In the genomic region with DNA sequence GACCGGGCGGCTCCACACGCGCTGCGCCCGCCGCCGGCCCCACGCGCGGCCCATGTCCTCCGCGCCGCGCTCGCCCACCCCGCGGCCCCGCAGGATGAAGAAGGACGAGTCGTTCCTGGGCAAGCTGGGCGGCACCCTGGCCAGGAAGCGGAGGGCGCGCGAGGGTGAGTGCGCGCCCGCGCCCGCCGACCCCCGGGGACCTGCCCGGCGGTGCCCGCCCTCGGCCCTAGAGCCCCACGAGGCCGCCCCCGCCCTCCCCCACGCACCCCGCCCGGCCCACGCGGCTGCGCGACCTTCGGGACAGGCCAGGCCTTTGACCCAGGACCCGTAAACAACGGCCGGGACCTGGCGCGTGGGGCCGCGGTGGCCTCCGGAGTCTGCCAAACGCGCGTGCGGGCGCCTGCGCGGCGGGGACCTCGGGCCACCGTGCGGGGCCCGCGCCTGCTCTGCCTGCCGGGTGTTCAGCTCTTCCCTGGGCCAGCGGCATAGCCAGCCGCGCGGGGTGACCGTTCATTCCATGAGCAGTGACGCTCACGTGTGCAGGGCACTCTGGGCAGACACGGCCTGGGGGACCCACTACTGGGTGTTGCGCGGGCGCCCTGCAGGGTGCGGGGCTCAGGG, we compare ENCODE assay signal across 8 cellular contexts. TPM values are rescaled to one million over a fixed set of nuclear protein-coding genes. Genes with fewer than 3 reads are reported as not detected.
DNase-seq lines count a peak whose midpoint lies in the region; ATAC-seq and TF ChIP-seq lines count a peak whose summit lies in the region.

Gene PARVB, plus strand, starts transcription at position 15 of the 621 bp plus-strand sequence. Its CDS starts 38 bp downstream, at position 53.

- H3K4me1 Mint-ChIP-seq in stimulated activated memory B cell treated with anti-CD40 and anti-IgM and Interleukin-4, amounts not matched to agents 10 μg/mL and 1 μg/mL and 100 μg/mL, for 72 hours = peaks cover 83% of the 10 kb centered on the region

- no peaks in the 10 kb centered on the region for H3K9me3 Mint-ChIP-seq in stimulated activated memory B cell treated with anti-CD40 and anti-IgM and Interleukin-4, amounts not matched to agents 10 μg/mL and 1 μg/mL and 100 μg/mL, for 72 hours

- H3K36me3 ChIP-seq in SJSA1 (peaks cover 7% of the 10 kb centered on the region), right lobe of liver (no peaks in the 10 kb centered on the region)

- H3K27me3 ChIP-seq in SJSA1 (replicated peaks) = no peaks in the 10 kb centered on the region
- no peaks in the 10 kb centered on the region for H3K27me3 ChIP-seq in right lobe of liver

- H3K9me3 ChIP-seq in SJSA1 (replicated peaks) (no peaks in the 10 kb centered on the region), right lobe of liver (no peaks in the 10 kb centered on the region)

- peak; percentile 76 for DNase-seq in activated CD8-positive, alpha-beta memory T cell treated with anti-CD3 and anti-CD28 coated beads for 24 hours
- DNase-seq in activated CD8-positive, alpha-beta memory T cell treated with anti-CD3 and anti-CD28 coated beads, Interleukin-2, amount 50 U/mL, for 4 hours = no peak
- DNase-seq in SJSA1 (ENCODE audit: low read depth in 1 of 2, low spot score in 2 of 2) = peak in 1 of 2 experiments; percentile 12
- no peak for DNase-seq in coronary artery (ENCODE audit: low spot score)
- DNase-seq in right lobe of liver = peak; percentile 48 to 75 (median 65)
- no peak for DNase-seq in NCI-H345 (lab: John Stamatoyannopoulos, UW)
- no peak for DNase-seq in foreskin melanocyte

- intact Hi-C loops in right lobe of liver (cut with DNase I) = no loop called here

- TF ChIP-seq CTCF in coronary artery (IDR thresholded peaks at IDR 0.05) (no peak), right lobe of liver (IDR thresholded peaks at IDR 0.05) (no peak)

- WGBS in right lobe of liver (ENCODE audit: insufficient coverage, low coverage, low lambda C conversion rate, missing lambda C conversion rate) = 0% methylated on average over 4 of the region's 82 CpGs

- peaks cover 30% of the 10 kb centered on the region for H3K36me3 Mint-ChIP-seq in stimulated activated memory B cell treated with anti-CD40 and anti-IgM and Interleukin-4, amounts not matched to agents 10 μg/mL and 1 μg/mL and 100 μg/mL, for 72 hours

- H3K4me3 ChIP-seq in SJSA1 (peak within 1 kb of the TSS; percentile 51), coronary artery (peak within 1 kb of the TSS; percentile 85), right lobe of liver (peak within 1 kb of the TSS; percentile 41 to 64 (median 58))

- peak within 1 kb of the TSS; percentile 58 for H3K27ac ChIP-seq in SJSA1
- H3K27ac ChIP-seq in coronary artery = peak within 1 kb of the TSS; percentile 61 to 92
- peak within 1 kb of the TSS; percentile 66 to 92 (median 79) for H3K27ac ChIP-seq in right lobe of liver

- TF ChIP-seq POLR2A in right lobe of liver (IDR thresholded peaks at IDR 0.05) = peak; percentile 11

- H3K27me3 Mint-ChIP-seq in stimulated activated memory B cell treated with anti-CD40 and anti-IgM and Interleukin-4, amounts not matched to agents 10 μg/mL and 1 μg/mL and 100 μg/mL, for 72 hours = no peaks in the 10 kb centered on the region

- peaks cover 28% of the 10 kb centered on the region for H3K4me1 ChIP-seq in SJSA1 (replicated peaks)
- H3K4me1 ChIP-seq in right lobe of liver = peaks cover 0 to 18% (median 9%) of the 10 kb centered on the region in 4 donors

- peak within 1 kb of the TSS; percentile 97 for H3K27ac Mint-ChIP-seq in stimulated activated memory B cell treated with anti-CD40 and anti-IgM and Interleukin-4, amounts not matched to agents 10 μg/mL and 1 μg/mL and 100 μg/mL, for 72 hours

- peak; percentile 5 to 49 (median 43) for ATAC-seq in right lobe of liver
- peak; percentile 18 for ATAC-seq in stimulated activated memory B cell treated with anti-CD40 and anti-IgM and Interleukin-4, amounts not matched to agents 10 μg/mL and 1 μg/mL and 100 μg/mL, for 72 hours

- H3K4me3 Mint-ChIP-seq in stimulated activated memory B cell treated with anti-CD40 and anti-IgM and Interleukin-4, amounts not matched to agents 10 μg/mL and 1 μg/mL and 100 μg/mL, for 72 hours = peak within 1 kb of the TSS; percentile 84

RNA-seq across cellular contexts. Expression of gene PARVB, which starts in this region (rescaled TPM):
- total RNA-seq in SJSA1 (2014; rRNA removed; shearing (Covaris generic)) = 22.3 and 33.0 TPM in 2 replicates
- 10 to 100 TPM; 14.2 to 21.3 (median 15.2) TPM for total RNA-seq in right lobe of liver

Comparison
In these comparisons a context has a peak if more than half of its experiments do, and no peak if none do; other contexts are left out.
1. DNase-seq: peak in activated CD8-positive, alpha-beta memory T cell treated with anti-CD3 and anti-CD28 coated beads for 24 hours (single experiment) and right lobe of liver (3 of 3); none in activated CD8-positive, alpha-beta memory T cell treated with anti-CD3 and anti-CD28 coated beads, Interleukin-2, amount 50 U/mL, for 4 hours (single experiment), coronary artery (single experiment), NCI-H345 (single experiment) and foreskin melanocyte (single experiment).
2. Peak in every context shown above with its lines, with median percentiles within 50 percentile points of each other: H3K27ac ChIP-seq and H3K4me3 ChIP-seq.